16 cellular contexts compared by ENCODE assay signal in the genomic region with DNA sequence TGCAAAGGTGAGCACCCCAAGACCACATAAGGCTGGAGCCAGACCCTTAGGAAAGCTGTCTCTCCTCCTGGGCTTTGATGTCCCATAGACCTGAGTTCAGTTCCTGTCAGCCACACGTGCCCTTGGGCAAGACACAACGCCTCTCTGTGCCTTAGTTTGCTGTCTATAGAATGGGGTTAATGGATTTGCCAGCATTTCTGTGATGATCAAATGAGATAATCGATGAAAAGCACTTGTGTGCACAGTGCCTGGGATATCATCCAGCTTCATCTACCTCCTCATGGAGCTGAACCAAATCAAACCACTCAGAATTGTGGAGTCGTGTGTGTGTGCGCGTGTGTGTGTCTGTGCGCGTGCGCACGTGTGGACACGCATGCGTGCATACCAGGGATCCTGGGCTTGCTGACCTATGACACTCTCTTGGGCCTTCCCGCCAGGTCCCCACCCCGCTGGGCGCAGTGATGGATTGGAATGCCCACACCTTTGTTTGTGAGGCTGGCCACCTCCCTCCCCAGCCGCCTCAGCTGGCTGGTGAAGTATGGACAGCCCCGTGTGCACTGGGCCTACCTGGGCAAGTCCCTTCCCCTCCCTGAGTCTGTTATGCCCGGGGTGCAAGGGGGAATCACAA. TPM values are rescaled to one million over a fixed set of nuclear protein-coding genes. Genes with fewer than 3 reads are reported as not detected.
DNase-seq lines count a peak whose midpoint lies in the region; ATAC-seq and TF ChIP-seq lines count a peak whose summit lies in the region.
"Had no signal": no experiment of that assay in that cellular context is flagged by ENCODE, and none has a peak within 500 bp of the region (broad histone marks: within the 10 kb centered on the region; RNA-seq: fewer than 3 reads in every experiment).

No MANE protein-coding gene starts in this region.

- peak overlapping the region; percentile 53 for H3K27ac ChIP-seq in VCaP
- H3K27ac ChIP-seq in skin epidermis: peak overlapping the region in 12 of 21 experiments; percentile 20 to 72 (median 42)
- H3K27ac ChIP-seq: foreskin keratinocyte, SJCRH30 had no signal

- no peaks in the 10 kb centered on the region for H3K27me3 ChIP-seq in BE2C
- H3K27me3 ChIP-seq: foreskin keratinocyte, SJCRH30 had no signal

- no peak for TF ChIP-seq CTCF in VCaP (conservative IDR thresholded peaks at IDR 0.05)
- TF ChIP-seq CTCF in BE2C (IDR thresholded peaks at IDR 0.05; ENCODE audit: low read depth, low read length): no peak

- H3K4me1 ChIP-seq in BE2C: no peaks in the 10 kb centered on the region
- H3K4me1 ChIP-seq: SJCRH30 had no signal

- H3K4me3 ChIP-seq in skin epidermis: no peak overlapping the region
- no peak overlapping the region for H3K4me3 ChIP-seq in BE2C (ENCODE audit: low read depth, low read length)
- H3K4me3 ChIP-seq: SJCRH30 had no signal

- in situ Hi-C loops in Caki2 (cut with HindIII; ENCODE audit: low pct_unique_long_range_greater_than_20kb, low sequenced_read_pairs): no loop called here

- no peaks in the 10 kb centered on the region for H3K36me3 ChIP-seq in BE2C
- H3K36me3 ChIP-seq: SJCRH30 had no signal

- no peak for ATAC-seq in GM21526 (IDR thresholded peaks at IDR 0.05; ENCODE audit: low FRiP score, unreplicated experiment)
- ATAC-seq: activated naive CD4-positive, alpha-beta T cell treated with anti-CD3 and anti-CD28 coated beads, Interleukin-2, amount 50 U/mL, for 72 hours; foreskin keratinocyte had no signal

- no peaks in the 10 kb centered on the region for H3K9me3 ChIP-seq in BE2C
- H3K9me3 ChIP-seq: SJCRH30 had no signal

- DNase-seq in Caki2 (ENCODE audit: low read depth) (peak; percentile 76), kidney tubule cell (ENCODE audit: low spot score) (peak; percentile 27), BE2C (no peak), NCI-H524 (lab: John Stamatoyannopoulos, UW) (no peak)
- DNase-seq: activated CD4-positive, alpha-beta T cell treated with anti-CD3 and anti-CD28 coated beads, Interleukin-2, amount 50 U/mL, for 4 hours; COR-L47; cortex of kidney; foreskin keratinocyte; NCI-H1436; retina; SJCRH30 had no signal

RNA-seq across cellular contexts. Expression of a gene that starts 5.2 kb away (rescaled TPM):
- total RNA-seq in Caki2 (2014; rRNA removed; shearing (Covaris generic); ENCODE audit: low replicate concordance): not detected in 2 replicates
- polyA plus RNA-seq in BE2C (2012; ENCODE audit: insufficient read depth, insufficient read length, low read depth): not detected
- total RNA-seq: mesenteric fat pad, SJCRH30 had no signal

RNA-seq across cellular contexts. Expression of a gene that starts 31.6 kb away (rescaled TPM):
- total RNA-seq in Caki2 (2014; rRNA removed; shearing (Covaris generic); ENCODE audit: low replicate concordance): 11.1 and 12.0 TPM in 2 replicates
- 17.2 TPM for polyA plus RNA-seq in BE2C (2012; ENCODE audit: insufficient read depth, insufficient read length, low read depth)

Comparison
In these comparisons a context has a peak if more than half of its experiments do, and no peak if none do; other contexts are left out.
1. DNase-seq: peak in Caki2 (single experiment) and kidney tubule cell (single experiment); none in BE2C (single experiment) and NCI-H524 (0 of 2).